30 cellular contexts compared by ENCODE assay signal in genomic region chr4:141530627-141531026, GRCh38.
"Had no signal": no experiment of that assay in that cellular context is flagged by ENCODE, and none has a peak within 500 bp of the region (broad histone marks: within the 10 kb centered on the region; RNA-seq: fewer than 3 reads in every experiment).

No MANE protein-coding gene starts in this region.

- H2AFZ ChIP-seq: parathyroid adenoma had no signal

- H3K4me1 ChIP-seq: parathyroid adenoma, psoas muscle, spleen, suprapubic skin, testis, tibial artery, transverse colon, upper lobe of right lung, uterus had no signal

- H3K4me2 ChIP-seq: smooth muscle cell had no signal

- ATAC-seq: naive thymus-derived CD8-positive, alpha-beta T cell; natural killer cell treated with Interleukin-12 subunit alpha and Interleukin-12 subunit beta and Interleukin-15 and Interleukin-18, amount 100 ng/mL, for 72 hours; psoas muscle; right cardiac atrium; sciatic nerve; stimulated activated memory B cell treated with anti-CD40 and anti-IgM and Interleukin-4, amounts not matched to agents 10 μg/mL and 1 μg/mL and 100 μg/mL, for 72 hours; stimulated activated naive CD8-positive, alpha-beta T cell treated with anti-CD3 and anti-CD28 coated beads, Interleukin-15, amount 100 ng/mL, for 72 hours; stimulated activated naive CD8-positive, alpha-beta T cell treated with anti-CD3 and anti-CD28 coated beads, Interleukin-15, Interleukin-2, amounts not matched to agents 100 U/mL and 50 U/mL, for 24 hours; upper lobe of right lung had no signal

- H3K36me3 ChIP-seq: neutrophil, ovary, spleen, suprapubic skin, tibial artery, transverse colon, upper lobe of right lung, uterus had no signal

- H3K79me2 ChIP-seq: parathyroid adenoma had no signal

- H3K27me3 ChIP-seq: neutrophil, ovary, spleen, suprapubic skin, testis, tibial artery, transverse colon, upper lobe of right lung, uterus had no signal

- H3K9me3 ChIP-seq: neutrophil, ovary, testis had no signal

- H3K9ac ChIP-seq: parathyroid adenoma had no signal

- H3K27ac ChIP-seq: neutrophil, ovary, parathyroid adenoma, psoas muscle, skin epidermis, spleen, suprapubic skin, testis, tibial artery, transverse colon, upper lobe of right lung, uterus had no signal

- DNase-seq: naive thymus-derived CD8-positive, alpha-beta T cell; nephron progenitor cell; nucleus accumbens; ovary; posterior cingulate gyrus; psoas muscle; right cardiac atrium; spleen; stimulated activated CD4-positive, alpha-beta T cell treated with anti-CD3 and anti-CD28 coated beads, Interleukin-12 subunit alpha, Interleukin-12 subunit beta, amount 100 ng/mL, for 4 hours; stimulated activated CD4-positive, alpha-beta T cell treated with anti-CD3 and anti-CD28 coated beads, Interleukin-1b, Interleukin-23, amount 100 ng/mL, for 48 hours; stimulated activated CD4-positive, alpha-beta T cell treated with anti-CD3 and anti-CD28 coated beads, Interleukin-4, amount 100 ng/mL, for 1 hour; stimulated activated CD4-positive, alpha-beta T cell treated with anti-CD3 and anti-CD28 coated beads, Interleukin-4, amount 100 ng/mL, for 4 hours; stimulated activated CD8-positive, alpha-beta memory T cell treated with anti-CD3 and anti-CD28 coated beads, Interleukin-4, amount 100 ng/mL, for 48 hours; stimulated activated naive CD4-positive, alpha-beta T cell; stimulated activated naive CD8-positive, alpha-beta T cell treated with anti-CD3 and anti-CD28 coated beads, Interleukin-15, amount 100 ng/mL, for 72 hours; stimulated activated naive CD8-positive, alpha-beta T cell treated with anti-CD3 and anti-CD28 coated beads, Interleukin-15, Interleukin-2, amounts not matched to agents 100 U/mL and 50 U/mL, for 24 hours; substantia nigra; testis; tibial artery; transverse colon; upper lobe of right lung; uterus had no signal

- H3K4me3 ChIP-seq: ovary, psoas muscle, skin epidermis, smooth muscle cell, spleen, suprapubic skin, testis, tibial artery, transverse colon, upper lobe of right lung, uterus had no signal
